In genomic region chr2:240591784-240592183, GRCh38 we compare ENCODE assay signal across 12 cellular contexts.
"Had no signal": no experiment of that assay in that cellular context is flagged by ENCODE, and none has a peak within 500 bp of the region (broad histone marks: within the 10 kb centered on the region; RNA-seq: fewer than 3 reads in every experiment).

No MANE protein-coding gene starts in this region.

- DNase-seq: activated CD4-positive, alpha-beta T cell treated with anti-CD3 and anti-CD28 coated beads for 4 hours; activated naive CD4-positive, alpha-beta T cell treated with anti-CD3 and anti-CD28 coated beads, Interleukin-2, amount 10 ng/mL, durations not matched to agents 7 days and 5 days; caudate nucleus; cortex of kidney; effector CD4-positive, alpha-beta T cell; hypothalamus; mammary epithelial cell; small intestine had no signal

- H3K9me3 Mint-ChIP-seq: activated naive CD4-positive, alpha-beta T cell treated with anti-CD3 and anti-CD28 coated beads, Interleukin-2, amount 10 ng/mL, durations not matched to agents 7 days and 5 days; activated T-helper 2 cell treated with anti-CD3 and anti-CD28 coated beads, Interferon-gamma antibody, Interleukin-2, Interleukin-4, amounts not matched to agents 10 μg/mL and 5 μg/mL and 100 μg/mL, durations not matched to agents 14 hours and 24 hours and 36 hours; neural progenitor cell; WTC11 had no signal

- H3K4me3 Mint-ChIP-seq: activated naive CD4-positive, alpha-beta T cell treated with anti-CD3 and anti-CD28 coated beads, Interleukin-2, amount 10 ng/mL, durations not matched to agents 7 days and 5 days; neural progenitor cell; WTC11 had no signal

- ATAC-seq: pancreas, WTC11 had no signal

- H3K27ac Mint-ChIP-seq: activated naive CD4-positive, alpha-beta T cell treated with anti-CD3 and anti-CD28 coated beads, Interleukin-2, amount 10 ng/mL, durations not matched to agents 7 days and 5 days; activated T-helper 2 cell treated with anti-CD3 and anti-CD28 coated beads, Interferon-gamma antibody, Interleukin-2, Interleukin-4, amounts not matched to agents 10 μg/mL and 5 μg/mL and 100 μg/mL, durations not matched to agents 14 hours and 24 hours and 36 hours; neural progenitor cell; WTC11 had no signal

- H3K27me3 Mint-ChIP-seq: activated naive CD4-positive, alpha-beta T cell treated with anti-CD3 and anti-CD28 coated beads, Interleukin-2, amount 10 ng/mL, durations not matched to agents 7 days and 5 days had no signal
